1 cellular context compared by ENCODE assay signal in genomic region chr11:65547446-65548125, GRCh38.
A peak's percentile ranks its signal among the peaks of the same experiment; 100 is the strongest.
TF ChIP-seq lines count a peak whose summit lies in the region.

No MANE protein-coding gene starts in this region.

TF ChIP-seq in HepG2, 621 proteins besides CTCF, POLR2A, EP300 and RAD21:
- TF ChIP-seq ZNF224 (CRISPR knock-in tag; IDR thresholded peaks at IDR 0.05) (no peak), ZMYM4 (CRISPR knock-in tag; IDR thresholded peaks at IDR 0.05) (no peak), ZBTB42 (CRISPR knock-in tag; IDR thresholded peaks at IDR 0.05) (no peak), RBFOX2 (IDR thresholded peaks at IDR 0.05; ENCODE audit: low read depth, low read length) (peak; percentile 50; the same call in 1 of the 2 replicates)
TF ChIP-seq in HepG2: peak in this region for 1.
